Comparison of ENCODE assay signal across 8 cellular contexts in genomic region chr1:206909167-206909882, GRCh38. TPM values are rescaled to one million over a fixed set of nuclear protein-coding genes. Genes with fewer than 3 reads are reported as not detected.
A peak's percentile ranks its signal among the peaks of the same experiment; 100 is the strongest.
DNase-seq lines count a peak whose midpoint lies in the region; ATAC-seq and TF ChIP-seq lines count a peak whose summit lies in the region.

No MANE protein-coding gene starts in this region.

- CTCF ChIA-PET in activated CD8-positive, alpha-beta T cell treated with anti-CD3 and anti-CD28 coated beads for 36 hours (lab: Charles Lee) = interaction anchor here (0.9 to 6.0 kb wide), 29 partner anchors 8 to 430 kb away, joined by 3 to 47 read pairs (median 4); partner anchors contain the start of genes DYRK3, FCMR and IL20

- H3K9me3 ChIP-seq in esophagus (ENCODE audit: control insufficient read depth in 2 of 2, insufficient read depth in 1 of 2, low read depth in 1 of 2, low read length in 1 of 2) = peaks cover 0 to 2% of the 10 kb centered on the region in 2 donors

- H3K36me3 Mint-ChIP-seq in activated CD8-positive, alpha-beta T cell treated with anti-CD3 and anti-CD28 coated beads for 36 hours (ENCODE audit: low read depth) = peaks cover 65% of the 10 kb centered on the region
- peaks cover 28% of the 10 kb centered on the region for H3K36me3 Mint-ChIP-seq in natural killer cell

- H3K27me3 ChIP-seq in esophagus (ENCODE audit: control insufficient read depth in 1 of 2, insufficient read depth in 2 of 2, low read length in 2 of 2) = no peaks in the 10 kb centered on the region

- peak overlapping the region; percentile 70 to 75 for H3K27ac ChIP-seq in esophagus (ENCODE audit: low read depth in 2 of 2, low read length in 1 of 2)

- H3K27ac Mint-ChIP-seq in activated CD8-positive, alpha-beta T cell treated with anti-CD3 and anti-CD28 coated beads for 36 hours = peak overlapping the region; percentile 65
- H3K27ac Mint-ChIP-seq in natural killer cell = peak overlapping the region in 1 of 2 donors; percentile 23

- peak overlapping the region; percentile 38 to 48 for H3K4me3 ChIP-seq in esophagus (ENCODE audit: low read depth in 1 of 2, low read length in 2 of 2)

- H3K27me3 Mint-ChIP-seq in activated CD8-positive, alpha-beta T cell treated with anti-CD3 and anti-CD28 coated beads for 36 hours = no peaks in the 10 kb centered on the region
- H3K27me3 Mint-ChIP-seq in natural killer cell (ENCODE audit: low read depth in 2 of 2) = no peaks in the 10 kb centered on the region

- POLR2A ChIA-PET in activated CD8-positive, alpha-beta T cell treated with anti-CD3 and anti-CD28 coated beads for 36 hours (lab: Charles Lee) = interaction anchor here (0.6 to 2.7 kb wide), 14 partner anchors 8 to 1704 kb away, joined by 3 to 15 read pairs (median 4); partner anchors contain the start of genes FCMR, IL20 and IL24

- peak; percentile 79 for DNase-seq in DMS79 treated with DMSO at 0.1 percent for 48 hours (lab: John Stamatoyannopoulos, UW)
- peak; percentile 68 for DNase-seq in NCI-H2029 treated with DMSO at 0.1 percent for 48 hours (lab: John Stamatoyannopoulos, UW)
- peak; percentile 41 for DNase-seq in activated CD8-positive, alpha-beta T cell treated with anti-CD3 and anti-CD28 coated beads for 36 hours
- no peak for DNase-seq in natural killer cell
- no peak for DNase-seq in COLO829 (ENCODE audit: low spot score)
- DNase-seq in OCI-M2 (lab: John Stamatoyannopoulos, UW; ENCODE audit: unreplicated experiment) = no peak

- H3K36me3 ChIP-seq in esophagus (ENCODE audit: control insufficient read depth in 2 of 2, insufficient read depth in 2 of 2, low read length in 1 of 2) = no peaks in the 10 kb centered on the region

- H3K9me3 Mint-ChIP-seq in activated CD8-positive, alpha-beta T cell treated with anti-CD3 and anti-CD28 coated beads for 36 hours = no peaks in the 10 kb centered on the region
- no peaks in the 10 kb centered on the region for H3K9me3 Mint-ChIP-seq in natural killer cell

- peaks cover 6 to 10% of the 10 kb centered on the region in 2 donors for H3K4me1 ChIP-seq in esophagus (ENCODE audit: control insufficient read depth in 2 of 2, insufficient read depth in 2 of 2, low read length in 1 of 2)

- H3K4me3 Mint-ChIP-seq in activated CD8-positive, alpha-beta T cell treated with anti-CD3 and anti-CD28 coated beads for 36 hours = peak overlapping the region; percentile 61
- no peak overlapping the region for H3K4me3 Mint-ChIP-seq in natural killer cell

- peak; percentile 24 for ATAC-seq in activated CD8-positive, alpha-beta T cell treated with anti-CD3 and anti-CD28 coated beads for 36 hours
- ATAC-seq in natural killer cell (peak in 2 of 3 donors; percentile 36 to 46), HG03095 (IDR thresholded peaks at IDR 0.05; ENCODE audit: unreplicated experiment) (no peak)

- no peak for TF ChIP-seq CTCF in activated CD8-positive, alpha-beta T cell treated with anti-CD3 and anti-CD28 coated beads for 36 hours (IDR thresholded peaks at IDR 0.05)
- no peak for TF ChIP-seq CTCF in natural killer cell (IDR thresholded peaks at IDR 0.05)

- peaks cover 85% of the 10 kb centered on the region for H3K4me1 Mint-ChIP-seq in activated CD8-positive, alpha-beta T cell treated with anti-CD3 and anti-CD28 coated beads for 36 hours (ENCODE audit: low read depth)
- H3K4me1 Mint-ChIP-seq in natural killer cell = peaks cover 76% of the 10 kb centered on the region in 2 donors

- WGBS in esophagus, 2 donors = 1 to 2% methylated on average over 69 of the region's 69 CpGs

- intact Hi-C loops in activated CD8-positive, alpha-beta T cell treated with anti-CD3 and anti-CD28 coated beads for 36 hours (cut with micrococcal nuclease) = no loop called here
- intact Hi-C loops in natural killer cell (cut with micrococcal nuclease) = no loop called here

RNA-seq across cellular contexts. Expression of gene IL24, which starts 12.1 kb away (rescaled TPM):
- total RNA-seq in activated CD8-positive, alpha-beta T cell treated with anti-CD3 and anti-CD28 coated beads for 36 hours = under 1 TPM; 0.54 to 0.81 TPM
- polyA plus RNA-seq in esophagus = not detected
- total RNA-seq in natural killer cell = not detected

RNA-seq across cellular contexts. Expression of gene FCMR, which starts 12.4 kb away (rescaled TPM):
- 10 to 100 TPM; 49.4 to 51.7 TPM for total RNA-seq in activated CD8-positive, alpha-beta T cell treated with anti-CD3 and anti-CD28 coated beads for 36 hours
- polyA plus RNA-seq in esophagus = 1 to 10 TPM in 1 of 2 donors, under 1 TPM in 1; 0.90 to 2.5 TPM
- total RNA-seq in natural killer cell = 100 to 1,000 TPM; 157 to 178 (median 177) TPM

RNA-seq across cellular contexts. Expression of gene PIGR, which starts 36.9 kb away (rescaled TPM):
- total RNA-seq in activated CD8-positive, alpha-beta T cell treated with anti-CD3 and anti-CD28 coated beads for 36 hours = under 1 TPM in 1 of 2 experiments, not detected in 1; 0.07 TPM
- 1 to 10 TPM in 1 of 2 donors, under 1 TPM in 1; 0.24 to 1.2 TPM for polyA plus RNA-seq in esophagus
- under 1 TPM in 1 of 3 donors, not detected in 2; 0.38 TPM for total RNA-seq in natural killer cell

RNA-seq across cellular contexts. Expression of gene IL20, which starts 43.9 kb away (rescaled TPM):
- not detected for total RNA-seq in activated CD8-positive, alpha-beta T cell treated with anti-CD3 and anti-CD28 coated beads for 36 hours
- polyA plus RNA-seq in esophagus = under 1 TPM in 1 of 2 donors, not detected in 1; 0.05 TPM
- not detected for total RNA-seq in natural killer cell

Comparison
In these comparisons a context has a peak if more than half of its experiments do, and no peak if none do; other contexts are left out.
1. DNase-seq: peak in DMS79 treated with DMSO at 0.1 percent for 48 hours (single experiment), NCI-H2029 treated with DMSO at 0.1 percent for 48 hours (single experiment) and activated CD8-positive, alpha-beta T cell treated with anti-CD3 and anti-CD28 coated beads for 36 hours (single experiment); none in natural killer cell (single experiment), COLO829 (single experiment) and OCI-M2 (single experiment).